Comparison of ENCODE assay signal across 8 cellular contexts in genomic region chr10:114044251-114045070, GRCh38. TPM values are rescaled to one million over a fixed set of nuclear protein-coding genes. Genes with fewer than 3 reads are reported as not detected.
A peak's percentile ranks its signal among the peaks of the same experiment; 100 is the strongest.
DNase-seq lines count a peak whose midpoint lies in the region; ATAC-seq and TF ChIP-seq lines count a peak whose summit lies in the region.
"Had no signal": no experiment of that assay in that cellular context is flagged by ENCODE, and none has a peak within 500 bp of the region (broad histone marks: within the 10 kb centered on the region; RNA-seq: fewer than 3 reads in every experiment).

No MANE protein-coding gene starts in this region.

- no peaks in the 10 kb centered on the region for H3K36me3 ChIP-seq in HEK293 (ENCODE audit: control insufficient read depth in 2 of 2, insufficient read depth in 1 of 2, low read length in 2 of 2)

- H3K27me3 Mint-ChIP-seq in activated T-cell treated with anti-CD3 and anti-CD28 coated beads, Interleukin-2, amount 50 U/mL, for 4 hours (ENCODE audit: low read depth) = peaks cover 61% of the 10 kb centered on the region
- H3K27me3 Mint-ChIP-seq in stimulated activated naive B cell treated with anti-CD40 and anti-IgM and Interleukin-4, amounts not matched to agents 10 μg/mL and 1 μg/mL and 100 μg/mL, for 72 hours = peaks cover 40 to 55% of the 10 kb centered on the region in 2 donors

- H3K4me1 Mint-ChIP-seq in activated T-cell treated with anti-CD3 and anti-CD28 coated beads, Interleukin-2, amount 50 U/mL, for 4 hours (ENCODE audit: low read depth) = peaks cover 17% of the 10 kb centered on the region
- H3K4me1 Mint-ChIP-seq in stimulated activated naive B cell treated with anti-CD40 and anti-IgM and Interleukin-4, amounts not matched to agents 10 μg/mL and 1 μg/mL and 100 μg/mL, for 72 hours = peaks cover 14 to 38% of the 10 kb centered on the region in 2 donors

- POLR2A ChIA-PET in HEK293 (lab: Yijun Ruan, JAX) = no interaction called here

- CTCF ChIA-PET in HEK293 (lab: Yijun Ruan, JAX) = no interaction called here

- no peak for DNase-seq in activated T-cell treated with anti-CD3 and anti-CD28 coated beads, Interleukin-2, amount 50 U/mL, for 4 hours
- peak; percentile 19 for DNase-seq in iPS-NIHi7 (ENCODE audit: extremely low spot score)
- no peak for DNase-seq in stimulated activated naive B cell treated with anti-CD40 and anti-IgM and Interleukin-4, amounts not matched to agents 10 μg/mL and 1 μg/mL and 100 μg/mL, for 72 hours
- DNase-seq in NCI-H2081 (lab: John Stamatoyannopoulos, UW) = no peak
- DNase-seq in NCI-H1436 (lab: John Stamatoyannopoulos, UW) = no peak

- peak overlapping the region; percentile 36; the same call in 1 of the 2 replicates for H3K27ac ChIP-seq in HEK293 (ENCODE audit: extremely low read depth, low read depth, low read length)
- H3K27ac ChIP-seq: epithelial cell of prostate had no signal

- ATAC-seq in activated T-cell treated with anti-CD3 and anti-CD28 coated beads, Interleukin-2, amount 50 U/mL, for 4 hours = no peak
- peak in 1 of 2 donors; percentile 4 for ATAC-seq in stimulated activated naive B cell treated with anti-CD40 and anti-IgM and Interleukin-4, amounts not matched to agents 10 μg/mL and 1 μg/mL and 100 μg/mL, for 72 hours (replicated peaks)
- no peak for ATAC-seq in GM21786 (IDR thresholded peaks at IDR 0.05; ENCODE audit: unreplicated experiment)

- H3K4me1 ChIP-seq in HEK293 (ENCODE audit: control insufficient read depth, insufficient read depth, low read length) = 0 out of 2 replicates have a peak, but pooled peaks cover 2% of the 10 kb centered on the region

- TF ChIP-seq CTCF in HEK293 (tag by site-specific recombination; IDR thresholded peaks at IDR 0.05) = no peak

- H3K9me3 ChIP-seq in HEK293 (ENCODE audit: control insufficient read depth, insufficient read depth, low read depth, low read length) = no peaks in the 10 kb centered on the region

- H3K4me3 ChIP-seq in HEK293 (ENCODE audit: low read depth, low read length) = peak overlapping the region; percentile 40

- H3K9me3 Mint-ChIP-seq in activated T-cell treated with anti-CD3 and anti-CD28 coated beads, Interleukin-2, amount 50 U/mL, for 4 hours = no peaks in the 10 kb centered on the region
- peaks cover 0 to 2% of the 10 kb centered on the region in 2 donors for H3K9me3 Mint-ChIP-seq in stimulated activated naive B cell treated with anti-CD40 and anti-IgM and Interleukin-4, amounts not matched to agents 10 μg/mL and 1 μg/mL and 100 μg/mL, for 72 hours

- peak overlapping the region; percentile 69 for H3K4me3 Mint-ChIP-seq in activated T-cell treated with anti-CD3 and anti-CD28 coated beads, Interleukin-2, amount 50 U/mL, for 4 hours
- H3K4me3 Mint-ChIP-seq in stimulated activated naive B cell treated with anti-CD40 and anti-IgM and Interleukin-4, amounts not matched to agents 10 μg/mL and 1 μg/mL and 100 μg/mL, for 72 hours = peak overlapping the region; percentile 82 to 86

- H3K27ac Mint-ChIP-seq in stimulated activated naive B cell treated with anti-CD40 and anti-IgM and Interleukin-4, amounts not matched to agents 10 μg/mL and 1 μg/mL and 100 μg/mL, for 72 hours = peak overlapping the region; percentile 69

- no peaks in the 10 kb centered on the region for H3K36me3 Mint-ChIP-seq in activated T-cell treated with anti-CD3 and anti-CD28 coated beads, Interleukin-2, amount 50 U/mL, for 4 hours (ENCODE audit: insufficient read depth)
- H3K36me3 Mint-ChIP-seq in stimulated activated naive B cell treated with anti-CD40 and anti-IgM and Interleukin-4, amounts not matched to agents 10 μg/mL and 1 μg/mL and 100 μg/mL, for 72 hours = peaks cover 8 to 16% of the 10 kb centered on the region in 2 donors

TF ChIP-seq in HEK293, 187 proteins besides CTCF, POLR2A, EP300 and RAD21:
- TF ChIP-seq, protein P1, sequence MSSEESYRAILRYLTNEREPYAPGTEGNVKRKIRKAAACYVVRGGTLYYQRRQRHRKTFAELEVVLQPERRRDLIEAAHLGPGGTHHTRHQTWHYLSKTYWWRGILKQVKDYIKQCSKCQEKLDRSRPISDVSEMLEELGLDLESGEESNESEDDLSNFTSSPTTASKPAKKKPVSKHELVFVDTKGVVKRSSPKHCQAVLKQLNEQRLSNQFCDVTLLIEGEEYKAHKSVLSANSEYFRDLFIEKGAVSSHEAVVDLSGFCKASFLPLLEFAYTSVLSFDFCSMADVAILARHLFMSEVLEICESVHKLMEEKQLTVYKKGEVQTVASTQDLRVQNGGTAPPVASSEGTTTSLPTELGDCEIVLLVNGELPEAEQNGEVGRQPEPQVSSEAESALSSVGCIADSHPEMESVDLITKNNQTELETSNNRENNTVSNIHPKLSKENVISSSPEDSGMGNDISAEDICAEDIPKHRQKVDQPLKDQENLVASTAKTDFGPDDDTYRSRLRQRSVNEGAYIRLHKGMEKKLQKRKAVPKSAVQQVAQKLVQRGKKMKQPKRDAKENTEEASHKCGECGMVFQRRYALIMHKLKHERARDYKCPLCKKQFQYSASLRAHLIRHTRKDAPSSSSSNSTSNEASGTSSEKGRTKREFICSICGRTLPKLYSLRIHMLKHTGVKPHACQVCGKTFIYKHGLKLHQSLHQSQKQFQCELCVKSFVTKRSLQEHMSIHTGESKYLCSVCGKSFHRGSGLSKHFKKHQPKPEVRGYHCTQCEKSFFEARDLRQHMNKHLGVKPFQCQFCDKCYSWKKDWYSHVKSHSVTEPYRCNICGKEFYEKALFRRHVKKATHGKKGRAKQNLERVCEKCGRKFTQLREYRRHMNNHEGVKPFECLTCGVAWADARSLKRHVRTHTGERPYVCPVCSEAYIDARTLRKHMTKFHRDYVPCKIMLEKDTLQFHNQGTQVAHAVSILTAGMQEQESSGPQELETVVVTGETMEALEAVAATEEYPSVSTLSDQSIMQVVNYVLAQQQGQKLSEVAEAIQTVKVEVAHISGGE (tag by site-specific recombination; conservative IDR thresholded peaks at IDR 0.05; ENCODE audit: low read depth) = no peak
- no peak for TF ChIP-seq WT1 (tag by site-specific recombination; IDR thresholded peaks at IDR 0.05)
- no peak for TF ChIP-seq ZFP3 (tag by site-specific recombination; IDR thresholded peaks at IDR 0.05; ENCODE audit: low read depth)
- TF ChIP-seq ZNF37A (tag by site-specific recombination; IDR thresholded peaks at IDR 0.05) = no peak
- TF ChIP-seq ZNF2 (tag by site-specific recombination; IDR thresholded peaks at IDR 0.05) = 0 out of 2 replicates have a peak, but pooled peaks have one; percentile 32
- TF ChIP-seq ZNF777 (tag by site-specific recombination; IDR thresholded peaks at IDR 0.05; ENCODE audit: borderline replicate concordance) = peak; percentile 49; the same call in 1 of the 2 replicates
- TF ChIP-seq KLF9 (tag by site-specific recombination; IDR thresholded peaks at IDR 0.05; ENCODE audit: low read depth) = no peak
- TF ChIP-seq ZNF202 (tag by site-specific recombination; IDR thresholded peaks at IDR 0.05; ENCODE audit: borderline replicate concordance) = peak; percentile 64; the same call in 1 of the 2 replicates
- TF ChIP-seq, protein P2, sequence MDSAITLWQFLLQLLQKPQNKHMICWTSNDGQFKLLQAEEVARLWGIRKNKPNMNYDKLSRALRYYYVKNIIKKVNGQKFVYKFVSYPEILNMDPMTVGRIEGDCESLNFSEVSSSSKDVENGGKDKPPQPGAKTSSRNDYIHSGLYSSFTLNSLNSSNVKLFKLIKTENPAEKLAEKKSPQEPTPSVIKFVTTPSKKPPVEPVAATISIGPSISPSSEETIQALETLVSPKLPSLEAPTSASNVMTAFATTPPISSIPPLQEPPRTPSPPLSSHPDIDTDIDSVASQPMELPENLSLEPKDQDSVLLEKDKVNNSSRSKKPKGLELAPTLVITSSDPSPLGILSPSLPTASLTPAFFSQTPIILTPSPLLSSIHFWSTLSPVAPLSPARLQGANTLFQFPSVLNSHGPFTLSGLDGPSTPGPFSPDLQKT (IDR thresholded peaks at IDR 0.05; ENCODE audit: borderline replicate concordance, low read depth, low read length) = no peak

RNA-seq across cellular contexts. Expression of gene ADRB1, which starts 0.8 kb away (rescaled TPM):
- under 1 TPM in 2 of 3 donors, not detected in 1; 0.05 to 0.20 TPM for total RNA-seq in activated T-cell treated with anti-CD3 and anti-CD28 coated beads, Interleukin-2, amount 50 U/mL, for 4 hours
